29 cellular contexts compared by ENCODE assay signal in genomic region chrX:51878056-51878455, GRCh38.
"Had no signal": no experiment of that assay in that cellular context is flagged by ENCODE, and none has a peak within 500 bp of the region (broad histone marks: within the 10 kb centered on the region; RNA-seq: fewer than 3 reads in every experiment).

No MANE protein-coding gene starts in this region.

- H3K4me3 ChIP-seq: left ventricle myocardium inferior, lung, neural progenitor cell, psoas muscle, right atrium auricular region, right lobe of liver, smooth muscle cell, tibial nerve, uterus had no signal

- H3K27me3 Mint-ChIP-seq: naive B cell; stimulated activated memory B cell treated with anti-CD40 and anti-IgM and Interleukin-4, amounts not matched to agents 10 μg/mL and 1 μg/mL and 100 μg/mL, for 72 hours; stimulated activated naive CD8-positive, alpha-beta T cell treated with anti-CD3 and anti-CD28 coated beads, Interleukin-15, amount 100 ng/mL, for 72 hours; type B pancreatic cell had no signal

- H3K9me3 Mint-ChIP-seq: immature natural killer cell; natural killer cell; stimulated activated memory B cell treated with anti-CD40 and anti-IgM and Interleukin-4, amounts not matched to agents 10 μg/mL and 1 μg/mL and 100 μg/mL, for 72 hours; stimulated activated naive CD8-positive, alpha-beta T cell treated with anti-CD3 and anti-CD28 coated beads, Interleukin-15, amount 100 ng/mL, for 72 hours had no signal

- H3K4me3 Mint-ChIP-seq: immature natural killer cell; mesothelial cell of epicardium; naive B cell; natural killer cell; nephron progenitor cell; neural progenitor cell; stimulated activated memory B cell treated with anti-CD40 and anti-IgM and Interleukin-4, amounts not matched to agents 10 μg/mL and 1 μg/mL and 100 μg/mL, for 72 hours; stimulated activated naive CD8-positive, alpha-beta T cell treated with anti-CD3 and anti-CD28 coated beads, Interleukin-15, amount 100 ng/mL, for 72 hours; type B pancreatic cell had no signal

- H2AFZ ChIP-seq: neural progenitor cell, parathyroid adenoma had no signal

- H3K4me2 ChIP-seq: neural progenitor cell, smooth muscle cell had no signal

- H3K36me3 ChIP-seq: left ventricle myocardium inferior, neural progenitor cell, neutrophil, right atrium auricular region, right lobe of liver, tibial nerve, uterus had no signal

- H3K79me2 ChIP-seq: parathyroid adenoma had no signal

- H3K27me3 ChIP-seq: neural progenitor cell, neutrophil, right atrium auricular region, right lobe of liver, uterus had no signal

- ATAC-seq: natural killer cell; psoas muscle; right lobe of liver; stimulated activated memory B cell treated with anti-CD40 and anti-IgM and Interleukin-4, amounts not matched to agents 10 μg/mL and 1 μg/mL and 100 μg/mL, for 72 hours; stimulated activated naive CD8-positive, alpha-beta T cell treated with anti-CD3 and anti-CD28 coated beads, Interleukin-15, amount 100 ng/mL, for 72 hours had no signal

- H3K27ac ChIP-seq: left ventricle myocardium inferior, neural progenitor cell, neutrophil, parathyroid adenoma, psoas muscle, right atrium auricular region, right lobe of liver, tibial nerve, uterus had no signal

- H3K4me1 ChIP-seq: left ventricle myocardium inferior, neural progenitor cell, parathyroid adenoma, psoas muscle, right atrium auricular region, right lobe of liver, tibial nerve, uterus had no signal

- H3K27ac Mint-ChIP-seq: immature natural killer cell; mesothelial cell of epicardium; naive B cell; natural killer cell; nephron progenitor cell; neural progenitor cell; stimulated activated memory B cell treated with anti-CD40 and anti-IgM and Interleukin-4, amounts not matched to agents 10 μg/mL and 1 μg/mL and 100 μg/mL, for 72 hours; stimulated activated naive CD8-positive, alpha-beta T cell treated with anti-CD3 and anti-CD28 coated beads, Interleukin-15, amount 100 ng/mL, for 72 hours; type B pancreatic cell had no signal

- H3K9ac ChIP-seq: neural progenitor cell, parathyroid adenoma had no signal

- H3K9me3 ChIP-seq: left ventricle myocardium inferior, neutrophil, psoas muscle, right atrium auricular region, right lobe of liver, tibial nerve, uterus had no signal

- DNase-seq: hypothalamus; immature natural killer cell; islet precursor cell; left ventricle myocardium inferior; mesendoderm; naive B cell; natural killer cell; nephron progenitor cell; occipital lobe; psoas muscle; right lobe of liver; stimulated activated CD4-positive, alpha-beta T cell treated with anti-CD3 and anti-CD28 coated beads, Interleukin-1b, Interleukin-23, amount 100 ng/mL, for 48 hours; stimulated activated CD4-positive, alpha-beta T cell treated with anti-CD3 and anti-CD28 coated beads, Interleukin-2, amount 100 ng/mL, for 48 hours; stimulated activated CD4-positive, alpha-beta T cell treated with anti-CD3 and anti-CD28 coated beads, Interleukin-4, amount 100 ng/mL, for 4 hours; stimulated activated CD8-positive, alpha-beta memory T cell treated with anti-CD3 and anti-CD28 coated beads, Interleukin-4, amount 100 ng/mL, for 48 hours; stimulated activated naive CD4-positive, alpha-beta T cell treated with Interleukin-2 at 50 U/mL for 16 hours; stimulated activated naive CD8-positive, alpha-beta T cell treated with anti-CD3 and anti-CD28 coated beads, Interleukin-15, amount 100 ng/mL, for 72 hours; substantia nigra; uterus had no signal

- H3K36me3 Mint-ChIP-seq: immature natural killer cell, naive B cell, natural killer cell had no signal

- H3K4me1 Mint-ChIP-seq: immature natural killer cell, mesothelial cell of epicardium, nephron progenitor cell, neural progenitor cell had no signal
